ENCODE assay signal across 8 cellular contexts in genomic region chr17:41689497-41690299, GRCh38. TPM values are rescaled to one million over a fixed set of nuclear protein-coding genes. Genes with fewer than 3 reads are reported as not detected.
DNase-seq lines count a peak whose midpoint lies in the region; ATAC-seq and TF ChIP-seq lines count a peak whose summit lies in the region.

No MANE protein-coding gene starts in this region.

- H3K36me3 Mint-ChIP-seq in activated naive CD8-positive, alpha-beta T cell = peaks cover 5% of the 10 kb centered on the region
- peaks cover 5% of the 10 kb centered on the region for H3K36me3 Mint-ChIP-seq in glutamatergic neuron (ENCODE audit: unreplicated experiment)

- peaks cover 28% of the 10 kb centered on the region for H3K79me2 ChIP-seq in ACC112 (ENCODE audit: control insufficient read depth, insufficient read depth, low read length, unreplicated experiment)

- no peak overlapping the region for H2AFZ ChIP-seq in ACC112 (ENCODE audit: low read length, unreplicated experiment)

- H3K4me3 ChIP-seq in ACC112 (ENCODE audit: low read depth, low read length) (peak overlapping the region; percentile 90), GM12875 (ENCODE audit: low read depth, low read length) (peak overlapping the region; percentile 94), sigmoid colon (peak overlapping the region; percentile 83 to 99 (median 87))

- 1 to 3% methylated on average over 27 of the region's 27 CpGs for WGBS in sigmoid colon, 2 donors

- H3K27ac ChIP-seq in ACC112 (ENCODE audit: low read depth, low read length) (peak overlapping the region; percentile 99), sigmoid colon (peak overlapping the region; percentile 99 to 100 (median 99))

- H3K9me3 Mint-ChIP-seq in activated naive CD8-positive, alpha-beta T cell (ENCODE audit: low read depth) = no peaks in the 10 kb centered on the region
- H3K9me3 Mint-ChIP-seq in glutamatergic neuron (ENCODE audit: unreplicated experiment) = peaks cover 23% of the 10 kb centered on the region

- TF ChIP-seq CTCF in GM12875 (IDR thresholded peaks at IDR 0.05; ENCODE audit: borderline replicate concordance, insufficient read depth, low read depth, low read length) = peak; percentile 64; the same call in 1 of the 2 replicates
- peak; percentile 96 for TF ChIP-seq CTCF in glutamatergic neuron (IDR thresholded peaks at IDR 0.05; ENCODE audit: partially characterized antibody, unreplicated experiment)
- TF ChIP-seq CTCF in sigmoid colon (IDR thresholded peaks at IDR 0.05) = peak; percentile 45 to 58 (median 52)

- H3K9me3 ChIP-seq in sigmoid colon = no peaks in the 10 kb centered on the region

- TF ChIP-seq EP300 in sigmoid colon (IDR thresholded peaks at IDR 0.05) = peak in 1 of 4 donors; percentile 48

- intact Hi-C loops in sigmoid colon (cut with DNase I) = loop anchor here (2.0 kb wide), 1 partner anchor 23 kb away; no protein-coding TSS in a partner anchor

- peaks cover 39% of the 10 kb centered on the region for H3K36me3 ChIP-seq in ACC112 (ENCODE audit: insufficient read depth, low read length)
- peaks cover 46 to 54% (median 48%) of the 10 kb centered on the region in 4 donors for H3K36me3 ChIP-seq in sigmoid colon

- H3K27ac Mint-ChIP-seq in activated naive CD8-positive, alpha-beta T cell = peak overlapping the region; percentile 97
- H3K27ac Mint-ChIP-seq in glutamatergic neuron (ENCODE audit: unreplicated experiment) = peak overlapping the region; percentile 100

- peak overlapping the region; percentile 97 for H3K4me3 Mint-ChIP-seq in activated naive CD8-positive, alpha-beta T cell
- peak overlapping the region; percentile 98 for H3K4me3 Mint-ChIP-seq in glutamatergic neuron (ENCODE audit: unreplicated experiment)

- H3K27me3 Mint-ChIP-seq in activated naive CD8-positive, alpha-beta T cell = no peaks in the 10 kb centered on the region
- H3K27me3 Mint-ChIP-seq in glutamatergic neuron (ENCODE audit: unreplicated experiment) = peaks cover 9% of the 10 kb centered on the region

- no peak for TF ChIP-seq POLR2A in sigmoid colon (IDR thresholded peaks at IDR 0.05)

- no peak for ATAC-seq in HG03135 (IDR thresholded peaks at IDR 0.05; ENCODE audit: unreplicated experiment)

- H3K27me3 ChIP-seq in ACC112 (ENCODE audit: insufficient read depth, low read length) = no peaks in the 10 kb centered on the region
- H3K27me3 ChIP-seq in sigmoid colon = no peaks in the 10 kb centered on the region

- H3K4me1 Mint-ChIP-seq in activated naive CD8-positive, alpha-beta T cell (ENCODE audit: low read depth) = peaks cover 34% of the 10 kb centered on the region
- H3K4me1 Mint-ChIP-seq in glutamatergic neuron (ENCODE audit: low read depth, unreplicated experiment) = peaks cover 8% of the 10 kb centered on the region

- H3K4me1 ChIP-seq in ACC112 (ENCODE audit: control insufficient read depth, insufficient read depth, low read length, unreplicated experiment) (peaks cover 19% of the 10 kb centered on the region), sigmoid colon (peaks cover 0 to 31% (median 26%) of the 10 kb centered on the region in 4 donors)

- peak; percentile 47 for DNase-seq in NOMO-1 treated with dmso at 0.1 percent for 144 hours (lab: John Stamatoyannopoulos, UW; ENCODE audit: unreplicated experiment)
- no peak for DNase-seq in glutamatergic neuron
- DNase-seq in sigmoid colon = no peak
- DNase-seq in COLO829 (ENCODE audit: low spot score) = no peak

RNA-seq across cellular contexts. Expression of gene EIF1, which starts 1.0 kb away (rescaled TPM):
- total RNA-seq in glutamatergic neuron (ENCODE audit: unreplicated experiment) = 1,088 TPM
- 100 to 1,000 TPM; 246 to 572 (median 430) TPM for total RNA-seq in sigmoid colon
- 100 to 1,000 TPM; 384 to 515 (median 507) TPM for polyA plus RNA-seq in sigmoid colon

RNA-seq across cellular contexts. Expression of gene GAST, which starts 22.4 kb away (rescaled TPM):
- total RNA-seq in glutamatergic neuron (ENCODE audit: unreplicated experiment) (not detected), sigmoid colon (not detected)
- polyA plus RNA-seq in sigmoid colon = not detected

RNA-seq across cellular contexts. Expression of gene HAP1, which starts 44.7 kb away (rescaled TPM):
- total RNA-seq in glutamatergic neuron (ENCODE audit: unreplicated experiment) = 0.76 TPM
- total RNA-seq in sigmoid colon = 1 to 10 TPM in 3 of 4 donors, under 1 TPM in 1; 0.71 to 4.3 (median 2.5) TPM
- polyA plus RNA-seq in sigmoid colon = under 1 TPM; under 0.01 to 0.47 (median 0.23) TPM
